In genomic region chr6:150666071-150666470, GRCh38 we compare ENCODE assay signal across 19 cellular contexts.
DNase-seq lines count a peak whose midpoint lies in the region; ATAC-seq, FAIRE-seq and TF ChIP-seq lines count a peak whose summit lies in the region.
"Had no signal": no experiment of that assay in that cellular context is flagged by ENCODE, and none has a peak within 500 bp of the region (broad histone marks: within the 10 kb centered on the region; RNA-seq: fewer than 3 reads in every experiment).

No MANE protein-coding gene starts in this region.

- H3K4me3 ChIP-seq in adrenal gland (no peak overlapping the region), left ventricle myocardium inferior (no peak overlapping the region)
- H3K4me3 ChIP-seq: skin epidermis had no signal

- TF ChIP-seq POLR2A in adrenal gland (IDR thresholded peaks at IDR 0.05): no peak

- no peaks in the 10 kb centered on the region for H3K9me3 ChIP-seq in adrenal gland (replicated peaks in 1 of 3)
- H3K9me3 ChIP-seq in left ventricle myocardium inferior (replicated peaks): no peaks in the 10 kb centered on the region

- H3K27ac ChIP-seq in adrenal gland: peak overlapping the region in 1 of 5 donors; percentile 61
- peak overlapping the region; percentile 66 for H3K27ac ChIP-seq in left ventricle myocardium inferior (replicated peaks)

- H3K27me3 ChIP-seq in adrenal gland: no peaks in the 10 kb centered on the region
- H3K27me3 ChIP-seq in left ventricle myocardium inferior (ENCODE audit: low read depth): no peaks in the 10 kb centered on the region

- DNase-seq in GM19239 (ENCODE audit: insufficient read length, low spot score) (no peak), adrenal gland (peak; percentile 29 to 78 (median 54)), left ventricle myocardium inferior (no peak), sciatic nerve (ENCODE audit: low spot score) (no peak), RKO (ENCODE audit: low spot score) (no peak), NAMALWA (ENCODE audit: low spot score) (no peak)
- DNase-seq in activated CD4-positive, CD25-positive, alpha-beta regulatory T cell treated with anti-CD3 and anti-CD28 coated beads, Interleukin-2, amount 50 U/mL, for 72 hours: no peak
- DNase-seq: activated CD4-positive, alpha-beta T cell treated with anti-CD3 and anti-CD28 coated beads, Interleukin-2, amount 10 ng/mL, durations not matched to agents 24 days and 14 days; activated naive CD8-positive, alpha-beta T cell treated with anti-CD3 and anti-CD28 coated beads, Interleukin-2, amount 10 ng/mL, durations not matched to agents 7 days and 5 days; activated T-cell treated with anti-CD3 and anti-CD28 coated beads, Interleukin-2, amount 50 U/mL, for 48 hours; cortex of kidney; DMS153; erythroblast; hippocampal formation; NCI-H82 had no signal

- H3K36me3 ChIP-seq in adrenal gland (replicated peaks in 1 of 2) (no peaks in the 10 kb centered on the region), left ventricle myocardium inferior (no peaks in the 10 kb centered on the region)

- intact Hi-C loops in adrenal gland (cut with DNase I): no loop called here
- intact Hi-C loops in left ventricle myocardium inferior (cut with micrococcal nuclease): no loop called here
- intact Hi-C loops in sciatic nerve (cut with DNase I): no loop called here

- peak; percentile 54 for ATAC-seq in sciatic nerve
- ATAC-seq in HG03025 (IDR thresholded peaks at IDR 0.05; ENCODE audit: low FRiP score, unreplicated experiment): no peak
- ATAC-seq: stimulated activated effector memory CD8-positive, alpha-beta T cell treated with anti-CD3 and anti-CD28 coated beads, Interleukin-12 subunit alpha, Interleukin-12 subunit beta, amount 100 ng/mL, for 72 hours had no signal

- 59 to 77% (median 68%) methylated on average over 5 of the region's 5 CpGs for WGBS in adrenal gland, 4 donors

- H3K4me1 ChIP-seq in adrenal gland (replicated peaks in 1 of 2): peaks cover 12 to 17% of the 10 kb centered on the region in 2 donors
- peaks cover 42% of the 10 kb centered on the region for H3K4me1 ChIP-seq in left ventricle myocardium inferior

- TF ChIP-seq CTCF in adrenal gland (IDR thresholded peaks at IDR 0.05) (no peak), left ventricle myocardium inferior (IDR thresholded peaks at IDR 0.05; ENCODE audit: borderline replicate concordance) (no peak)

- FAIRE-seq in GM19239 (lab: Jason Lieb, UNC): peak; percentile 18
- FAIRE-seq: RCC 7860 had no signal

Comparison
In these comparisons a context has a peak if more than half of its experiments do, and no peak if none do; other contexts are left out.
1. DNase-seq: peak in adrenal gland (7 of 7); none in GM19239 (single experiment), left ventricle myocardium inferior (single experiment), sciatic nerve (single experiment), RKO (single experiment), NAMALWA (single experiment) and activated CD4-positive, CD25-positive, alpha-beta regulatory T cell treated with anti-CD3 and anti-CD28 coated beads, Interleukin-2, amount 50 U/mL, for 72 hours (single experiment).